In genomic region chr7:158301221-158301620, GRCh38 we compare ENCODE assay signal across 18 cellular contexts.
"Had no signal": no experiment of that assay in that cellular context is flagged by ENCODE, and none has a peak within 500 bp of the region (broad histone marks: within the 10 kb centered on the region; RNA-seq: fewer than 3 reads in every experiment).

No MANE protein-coding gene starts in this region.

- H3K4me1 ChIP-seq: breast epithelium, gastrocnemius medialis, parathyroid adenoma had no signal

- H3K9ac ChIP-seq: parathyroid adenoma had no signal

- H3K9me3 ChIP-seq: gastrocnemius medialis, mucosa of descending colon had no signal

- H3K79me2 ChIP-seq: parathyroid adenoma had no signal

- H3K4me3 ChIP-seq: breast epithelium, gastrocnemius medialis, mucosa of descending colon had no signal

- H3K27ac ChIP-seq: breast epithelium, gastrocnemius medialis, parathyroid adenoma had no signal

- DNase-seq: activated B cell treated with CpG ODN at 0.5 μM for 24 hours; activated CD4-positive, alpha-beta memory T cell treated with anti-CD3 and anti-CD28 coated beads for 36 hours; activated CD4-positive, alpha-beta T cell treated with anti-CD3 and anti-CD28 coated beads for 4 hours; activated naive CD4-positive, alpha-beta T cell; activated T-cell treated with anti-CD3 and anti-CD28 coated beads, Interleukin-2, amount 50 U/mL, for 1 hour; aorta; cerebellar nuclear complex; cortex of kidney; gastrocnemius medialis; left ventricle myocardium superior; mucosa of descending colon; naive thymus-derived CD4-positive, alpha-beta T cell; stimulated activated naive B cell treated with anti-CD40 and anti-IgM and Interleukin-4, amounts not matched to agents 10 μg/mL and 1 μg/mL and 100 μg/mL, for 72 hours; T-cell had no signal

- H2AFZ ChIP-seq: parathyroid adenoma had no signal

- H3K36me3 ChIP-seq: breast epithelium, gastrocnemius medialis had no signal

- H3K27me3 ChIP-seq: breast epithelium, gastrocnemius medialis had no signal

- ATAC-seq: activated T-helper 17 cell treated with anti-CD3 and anti-CD28 coated beads, Interleukin-2, amount 50 U/mL, for 72 hours; esophagus mucosa; gastrocnemius medialis; left ventricle myocardium superior; mucosa of descending colon; naive thymus-derived CD4-positive, alpha-beta T cell; stimulated activated naive B cell treated with anti-CD40 and anti-IgM and Interleukin-4, amounts not matched to agents 10 μg/mL and 1 μg/mL and 100 μg/mL, for 72 hours; T-cell had no signal
